Comparison of ENCODE assay signal across 1 cellular context in the genomic region with DNA sequence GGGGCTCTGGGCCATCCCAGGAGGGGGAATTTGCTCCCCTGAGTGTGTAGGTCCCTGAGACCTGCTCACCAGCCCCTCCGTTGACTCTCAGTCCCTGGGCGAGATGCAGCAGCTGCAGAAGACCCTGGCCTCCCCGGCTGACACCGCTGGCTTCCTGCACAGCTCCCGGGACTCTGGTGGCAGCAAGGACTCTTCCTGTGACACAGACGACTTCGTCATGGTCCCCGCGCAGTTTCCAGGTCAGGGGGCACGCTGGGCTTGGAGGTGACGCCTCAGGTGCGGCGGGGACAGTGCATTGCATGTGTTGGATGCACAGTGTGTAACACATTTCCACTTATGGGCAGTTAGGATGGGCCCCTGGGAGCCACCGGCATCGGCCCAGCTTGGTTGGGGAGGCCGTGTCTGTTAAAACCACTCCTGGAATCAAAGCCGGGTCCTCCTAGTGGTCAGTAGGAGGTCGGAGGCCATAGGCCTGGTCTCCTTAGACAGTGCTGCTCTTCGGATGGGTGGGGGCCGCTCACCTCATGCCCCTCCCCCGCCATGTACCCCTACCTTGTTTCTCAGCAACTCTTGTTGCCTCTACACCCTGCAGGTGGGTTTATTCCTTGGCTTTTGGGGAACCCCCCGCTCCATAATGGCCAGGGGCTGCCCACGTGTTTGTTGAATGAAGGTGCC.
TF ChIP-seq lines count a peak whose summit lies in the region.

No MANE protein-coding gene starts in this region.

TF ChIP-seq in GM23338, 12 proteins besides CTCF, POLR2A, EP300 and RAD21 (continued from another document):
- TF ChIP-seq, protein P1, sequence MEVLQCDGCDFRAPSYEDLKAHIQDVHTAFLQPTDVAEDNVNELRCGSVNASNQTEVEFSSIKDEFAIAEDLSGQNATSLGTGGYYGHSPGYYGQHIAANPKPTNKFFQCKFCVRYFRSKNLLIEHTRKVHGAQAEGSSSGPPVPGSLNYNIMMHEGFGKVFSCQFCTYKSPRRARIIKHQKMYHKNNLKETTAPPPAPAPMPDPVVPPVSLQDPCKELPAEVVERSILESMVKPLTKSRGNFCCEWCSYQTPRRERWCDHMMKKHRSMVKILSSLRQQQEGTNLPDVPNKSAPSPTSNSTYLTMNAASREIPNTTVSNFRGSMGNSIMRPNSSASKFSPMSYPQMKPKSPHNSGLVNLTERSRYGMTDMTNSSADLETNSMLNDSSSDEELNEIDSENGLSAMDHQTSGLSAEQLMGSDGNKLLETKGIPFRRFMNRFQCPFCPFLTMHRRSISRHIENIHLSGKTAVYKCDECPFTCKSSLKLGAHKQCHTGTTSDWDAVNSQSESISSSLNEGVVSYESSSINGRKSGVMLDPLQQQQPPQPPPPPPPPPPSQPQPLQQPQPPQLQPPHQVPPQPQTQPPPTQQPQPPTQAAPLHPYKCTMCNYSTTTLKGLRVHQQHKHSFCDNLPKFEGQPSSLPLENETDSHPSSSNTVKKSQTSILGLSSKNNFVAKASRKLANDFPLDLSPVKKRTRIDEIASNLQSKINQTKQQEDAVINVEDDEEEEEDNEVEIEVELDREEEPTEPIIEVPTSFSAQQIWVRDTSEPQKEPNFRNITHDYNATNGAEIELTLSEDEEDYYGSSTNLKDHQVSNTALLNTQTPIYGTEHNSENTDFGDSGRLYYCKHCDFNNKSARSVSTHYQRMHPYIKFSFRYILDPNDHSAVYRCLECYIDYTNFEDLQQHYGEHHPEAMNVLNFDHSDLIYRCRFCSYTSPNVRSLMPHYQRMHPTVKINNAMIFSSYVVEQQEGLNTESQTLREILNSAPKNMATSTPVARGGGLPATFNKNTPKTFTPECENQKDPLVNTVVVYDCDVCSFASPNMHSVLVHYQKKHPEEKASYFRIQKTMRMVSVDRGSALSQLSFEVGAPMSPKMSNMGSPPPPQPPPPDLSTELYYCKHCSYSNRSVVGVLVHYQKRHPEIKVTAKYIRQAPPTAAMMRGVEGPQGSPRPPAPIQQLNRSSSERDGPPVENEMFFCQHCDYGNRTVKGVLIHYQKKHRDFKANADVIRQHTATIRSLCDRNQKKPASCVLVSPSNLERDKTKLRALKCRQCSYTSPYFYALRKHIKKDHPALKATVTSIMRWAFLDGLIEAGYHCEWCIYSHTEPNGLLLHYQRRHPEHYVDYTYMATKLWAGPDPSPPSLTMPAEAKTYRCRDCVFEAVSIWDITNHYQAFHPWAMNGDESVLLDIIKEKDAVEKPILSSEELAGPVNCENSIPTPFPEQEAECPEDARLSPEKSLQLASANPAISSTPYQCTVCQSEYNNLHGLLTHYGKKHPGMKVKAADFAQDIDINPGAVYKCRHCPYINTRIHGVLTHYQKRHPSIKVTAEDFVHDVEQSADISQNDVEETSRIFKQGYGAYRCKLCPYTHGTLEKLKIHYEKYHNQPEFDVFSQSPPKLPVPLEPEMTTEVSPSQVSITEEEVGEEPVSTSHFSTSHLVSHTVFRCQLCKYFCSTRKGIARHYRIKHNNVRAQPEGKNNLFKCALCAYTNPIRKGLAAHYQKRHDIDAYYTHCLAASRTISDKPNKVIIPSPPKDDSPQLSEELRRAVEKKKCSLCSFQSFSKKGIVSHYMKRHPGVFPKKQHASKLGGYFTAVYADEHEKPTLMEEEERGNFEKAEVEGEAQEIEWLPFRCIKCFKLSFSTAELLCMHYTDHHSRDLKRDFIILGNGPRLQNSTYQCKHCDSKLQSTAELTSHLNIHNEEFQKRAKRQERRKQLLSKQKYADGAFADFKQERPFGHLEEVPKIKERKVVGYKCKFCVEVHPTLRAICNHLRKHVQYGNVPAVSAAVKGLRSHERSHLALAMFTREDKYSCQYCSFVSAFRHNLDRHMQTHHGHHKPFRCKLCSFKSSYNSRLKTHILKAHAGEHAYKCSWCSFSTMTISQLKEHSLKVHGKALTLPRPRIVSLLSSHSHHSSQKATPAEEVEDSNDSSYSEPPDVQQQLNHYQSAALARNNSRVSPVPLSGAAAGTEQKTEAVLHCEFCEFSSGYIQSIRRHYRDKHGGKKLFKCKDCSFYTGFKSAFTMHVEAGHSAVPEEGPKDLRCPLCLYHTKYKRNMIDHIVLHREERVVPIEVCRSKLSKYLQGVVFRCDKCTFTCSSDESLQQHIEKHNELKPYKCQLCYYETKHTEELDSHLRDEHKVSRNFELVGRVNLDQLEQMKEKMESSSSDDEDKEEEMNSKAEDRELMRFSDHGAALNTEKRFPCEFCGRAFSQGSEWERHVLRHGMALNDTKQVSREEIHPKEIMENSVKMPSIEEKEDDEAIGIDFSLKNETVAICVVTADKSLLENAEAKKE (CRISPR knock-in tag; IDR thresholded peaks at IDR 0.05): no peak
- TF ChIP-seq ZNF331 (CRISPR knock-in tag; IDR thresholded peaks at IDR 0.05; ENCODE audit: low read depth) (no peak), NANOG (IDR thresholded peaks at IDR 0.05; ENCODE audit: borderline replicate concordance) (no peak), POLR2AphosphoS5 (IDR thresholded peaks at IDR 0.05; ENCODE audit: low read depth) (no peak), EZH2phosphoT487 (IDR thresholded peaks at IDR 0.05; ENCODE audit: unreplicated experiment) (no peak)
- TF ChIP-seq, protein P2, sequence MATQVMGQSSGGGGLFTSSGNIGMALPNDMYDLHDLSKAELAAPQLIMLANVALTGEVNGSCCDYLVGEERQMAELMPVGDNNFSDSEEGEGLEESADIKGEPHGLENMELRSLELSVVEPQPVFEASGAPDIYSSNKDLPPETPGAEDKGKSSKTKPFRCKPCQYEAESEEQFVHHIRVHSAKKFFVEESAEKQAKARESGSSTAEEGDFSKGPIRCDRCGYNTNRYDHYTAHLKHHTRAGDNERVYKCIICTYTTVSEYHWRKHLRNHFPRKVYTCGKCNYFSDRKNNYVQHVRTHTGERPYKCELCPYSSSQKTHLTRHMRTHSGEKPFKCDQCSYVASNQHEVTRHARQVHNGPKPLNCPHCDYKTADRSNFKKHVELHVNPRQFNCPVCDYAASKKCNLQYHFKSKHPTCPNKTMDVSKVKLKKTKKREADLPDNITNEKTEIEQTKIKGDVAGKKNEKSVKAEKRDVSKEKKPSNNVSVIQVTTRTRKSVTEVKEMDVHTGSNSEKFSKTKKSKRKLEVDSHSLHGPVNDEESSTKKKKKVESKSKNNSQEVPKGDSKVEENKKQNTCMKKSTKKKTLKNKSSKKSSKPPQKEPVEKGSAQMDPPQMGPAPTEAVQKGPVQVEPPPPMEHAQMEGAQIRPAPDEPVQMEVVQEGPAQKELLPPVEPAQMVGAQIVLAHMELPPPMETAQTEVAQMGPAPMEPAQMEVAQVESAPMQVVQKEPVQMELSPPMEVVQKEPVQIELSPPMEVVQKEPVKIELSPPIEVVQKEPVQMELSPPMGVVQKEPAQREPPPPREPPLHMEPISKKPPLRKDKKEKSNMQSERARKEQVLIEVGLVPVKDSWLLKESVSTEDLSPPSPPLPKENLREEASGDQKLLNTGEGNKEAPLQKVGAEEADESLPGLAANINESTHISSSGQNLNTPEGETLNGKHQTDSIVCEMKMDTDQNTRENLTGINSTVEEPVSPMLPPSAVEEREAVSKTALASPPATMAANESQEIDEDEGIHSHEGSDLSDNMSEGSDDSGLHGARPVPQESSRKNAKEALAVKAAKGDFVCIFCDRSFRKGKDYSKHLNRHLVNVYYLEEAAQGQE (IDR thresholded peaks at IDR 0.05; ENCODE audit: unreplicated experiment): no peak
